9 cellular contexts compared by ENCODE assay signal in genomic region chr18:23141022-23141999, GRCh38. TPM values are rescaled to one million over a fixed set of nuclear protein-coding genes. Genes with fewer than 3 reads are reported as not detected.
A peak's percentile ranks its signal among the peaks of the same experiment; 100 is the strongest.
DNase-seq lines count a peak whose midpoint lies in the region; ATAC-seq, FAIRE-seq and TF ChIP-seq lines count a peak whose summit lies in the region.
"Had no signal": no experiment of that assay in that cellular context is flagged by ENCODE, and none has a peak within 500 bp of the region (broad histone marks: within the 10 kb centered on the region; RNA-seq: fewer than 3 reads in every experiment).

No MANE protein-coding gene starts in this region.

- H3K27me3 ChIP-seq in PC-3 (ENCODE audit: low read length): no peaks in the 10 kb centered on the region

- TF ChIP-seq POLR2A in H54 (IDR thresholded peaks at IDR 0.05; ENCODE audit: low read depth, low read length): no peak

- CTCF ChIA-PET in HEK293 (lab: Yijun Ruan, JAX) (interaction anchor here (0.7 to 1.5 kb wide), 3 partner anchors 10 to 66 kb away, joined by 3 to 4 read pairs (median 4); no protein-coding TSS in a partner anchor), PC-3 (lab: Charles Lee) (no interaction called here)

- no peak for ATAC-seq in PC-3
- peak in 1 of 2 donors; percentile 25 for ATAC-seq in left cardiac atrium
- no peak for ATAC-seq in HG03139 (IDR thresholded peaks at IDR 0.05; ENCODE audit: unreplicated experiment)

- no peak overlapping the region for H3K9ac ChIP-seq in PC-3 (ENCODE audit: low read length)

- no TSS peak for BruUV-seq in PC-3 (replicated peaks; lab: Mats Ljungman, UMichigan)

- peaks cover 79% of the 10 kb centered on the region for H3K79me2 ChIP-seq in PC-3 (ENCODE audit: low read length)

- H3K9me2 ChIP-seq in PC-3 (replicated peaks; ENCODE audit: low read length): no peaks in the 10 kb centered on the region

- intact Hi-C loops in PC-3 (cut with micrococcal nuclease) (loop anchor here (5.0 kb wide), 1 partner anchor 86 kb away; no protein-coding TSS in a partner anchor), left cardiac atrium (cut with DNase I) (no loop called here)

- no peak for DNase-seq in PC-3
- peak; percentile 64 for DNase-seq in left cardiac atrium
- DNase-seq in smooth muscle cell of the brain vasculature (ENCODE audit: low read depth, low spot score): peak; percentile 55
- no peak for DNase-seq in NOMO-1 treated with DMSO at 0.1 percent for 48 hours (lab: John Stamatoyannopoulos, UW; ENCODE audit: unreplicated experiment)
- DNase-seq in H54 (ENCODE audit: insufficient read length, low spot score): no peak
- DNase-seq in occipital lobe (lab: John Stamatoyannopoulos, UW): no peak
- DNase-seq: SW 1271 had no signal

- H3K4me1 ChIP-seq in HEK293 (ENCODE audit: control insufficient read depth, insufficient read depth, low read length) (peaks cover 29% of the 10 kb centered on the region), PC-3 (ENCODE audit: insufficient read depth, low read length) (peaks cover 54% of the 10 kb centered on the region)

- H3K27ac ChIP-seq in HEK293 (ENCODE audit: extremely low read depth, low read depth, low read length) (peak overlapping the region; percentile 21; the same call in 1 of the 2 replicates), PC-3 (ENCODE audit: low read length) (peak overlapping the region; percentile 91; the same call in 1 of the 2 replicates)

- no peak overlapping the region for H3K4me2 ChIP-seq in PC-3 (ENCODE audit: low read length)

- H3F3A ChIP-seq in PC-3 (ENCODE audit: low read length, unreplicated experiment): peaks cover 5% of the 10 kb centered on the region

- peaks cover 26% of the 10 kb centered on the region; the same call in 1 of the 2 replicates for H4K20me1 ChIP-seq in PC-3 (ENCODE audit: low read length)

- no peaks in the 10 kb centered on the region for H3K9me3 ChIP-seq in HEK293 (ENCODE audit: control insufficient read depth, insufficient read depth, low read depth, low read length)
- no peaks in the 10 kb centered on the region for H3K9me3 ChIP-seq in PC-3 (ENCODE audit: low read length)

- no peak overlapping the region for H2AFZ ChIP-seq in PC-3 (ENCODE audit: low read length)

- no peak for TF ChIP-seq CTCF in HEK293 (tag by site-specific recombination; IDR thresholded peaks at IDR 0.05)
- no peak for TF ChIP-seq CTCF in PC-3 (conservative IDR thresholded peaks at IDR 0.05; ENCODE audit: low read depth, low read length)

- no peak for FAIRE-seq in H54 (lab: Jason Lieb, UNC)

- H3K4me3 ChIP-seq in HEK293 (ENCODE audit: low read depth, low read length): no peak overlapping the region
- no peak overlapping the region for H3K4me3 ChIP-seq in PC-3 (ENCODE audit: low read length)

- POLR2A ChIA-PET in HEK293 (lab: Yijun Ruan, JAX): interaction anchor here (0.8 kb wide), 1 partner anchor 50 kb away, joined by 3 read pairs; no protein-coding TSS in a partner anchor
- POLR2A ChIA-PET in PC-3 (lab: Charles Lee; ENCODE audit: unreplicated experiment): interaction anchor here (0.6 kb wide), 1 partner anchor 34 kb away, joined by 18 read pairs; no protein-coding TSS in a partner anchor

- peaks cover 0 to 7% of the 10 kb centered on the region in 2 experiments; a peak in 2 of 3 replicates for H3K36me3 ChIP-seq in HEK293 (ENCODE audit: control insufficient read depth in 2 of 2, insufficient read depth in 1 of 2, low read length in 2 of 2)
- no peaks in the 10 kb centered on the region for H3K36me3 ChIP-seq in PC-3 (ENCODE audit: low read depth, low read length)

TF ChIP-seq in HEK293, 187 proteins besides CTCF, POLR2A, EP300 and RAD21 (continues in another document):
- TF ChIP-seq PATZ1 (tag by site-specific recombination; IDR thresholded peaks at IDR 0.05): 0 out of 2 replicates have a peak, but pooled peaks have one; percentile 29
- no peak for TF ChIP-seq GLI2 (tag by site-specific recombination; IDR thresholded peaks at IDR 0.05; ENCODE audit: borderline replicate concordance, low read depth)
- TF ChIP-seq PRDM4 (tag by site-specific recombination; IDR thresholded peaks at IDR 0.05): no peak
- TF ChIP-seq ZIC2 (tag by site-specific recombination; IDR thresholded peaks at IDR 0.05): peak; percentile 90
- TF ChIP-seq OVOL3 (tag by site-specific recombination; IDR thresholded peaks at IDR 0.05): no peak
- no peak for TF ChIP-seq ZNF24 (tag by site-specific recombination; IDR thresholded peaks at IDR 0.05)
- no peak for TF ChIP-seq ZNF792 (tag by site-specific recombination; IDR thresholded peaks at IDR 0.05)
- no peak for TF ChIP-seq ZNF221 (tag by site-specific recombination; IDR thresholded peaks at IDR 0.05; ENCODE audit: borderline replicate concordance)
- no peak for TF ChIP-seq ZNF530 (tag by site-specific recombination; IDR thresholded peaks at IDR 0.05; ENCODE audit: low read depth)
- no peak for TF ChIP-seq ZNF658 (tag by site-specific recombination; IDR thresholded peaks at IDR 0.05)
- no peak for TF ChIP-seq ZNF777 (tag by site-specific recombination; IDR thresholded peaks at IDR 0.05; ENCODE audit: borderline replicate concordance)
- no peak for TF ChIP-seq ZNF138 (tag by site-specific recombination; IDR thresholded peaks at IDR 0.05; ENCODE audit: borderline replicate concordance)
- no peak for TF ChIP-seq TRIM28 (IDR thresholded peaks at IDR 0.05; ENCODE audit: borderline replicate concordance, low read length)
- no peak for TF ChIP-seq ZBTB44 (tag by site-specific recombination; IDR thresholded peaks at IDR 0.05)
- TF ChIP-seq HIC1 (tag by site-specific recombination; IDR thresholded peaks at IDR 0.05): no peak
- no peak for TF ChIP-seq KLF8 (tag by site-specific recombination; IDR thresholded peaks at IDR 0.05)
- TF ChIP-seq KLF16 (tag by site-specific recombination; IDR thresholded peaks at IDR 0.05): no peak
- TF ChIP-seq ZNF404 (tag by site-specific recombination; IDR thresholded peaks at IDR 0.05): no peak

RNA-seq across cellular contexts. Expression of gene CABLES1, which starts 6.0 kb away (rescaled TPM):
- total RNA-seq in PC-3 (2014; rRNA removed): 18.6 and 20.5 TPM in 2 replicates
- total RNA-seq in left cardiac atrium: 10 to 100 TPM in 1 of 2 donors, 1 to 10 TPM in 1; 6.6 to 20.4 TPM
- total RNA-seq in occipital lobe: 6.7 TPM

Comparison
In these comparisons a context has a peak if more than half of its experiments do, and no peak if none do; other contexts are left out.
1. DNase-seq: peak in left cardiac atrium (single experiment) and smooth muscle cell of the brain vasculature (single experiment); none in PC-3 (single experiment), NOMO-1 treated with DMSO at 0.1 percent for 48 hours (single experiment), H54 (single experiment) and occipital lobe (single experiment).